In genomic region chr2:43131051-43131889, GRCh38 we compare ENCODE assay signal across 8 cellular contexts.
DNase-seq lines count a peak whose midpoint lies in the region; ATAC-seq lines count a peak whose summit lies in the region.

No MANE protein-coding gene starts in this region.

- H3K4me1 Mint-ChIP-seq in activated CD8-positive, alpha-beta T cell treated with anti-CD3 and anti-CD28 coated beads, Interleukin-2, amount 10 ng/mL, durations not matched to agents 7 days and 5 days (ENCODE audit: low read depth): peaks cover 91% of the 10 kb centered on the region

- peaks cover 36% of the 10 kb centered on the region for H3K36me3 Mint-ChIP-seq in activated CD8-positive, alpha-beta T cell treated with anti-CD3 and anti-CD28 coated beads, Interleukin-2, amount 10 ng/mL, durations not matched to agents 7 days and 5 days (ENCODE audit: low read depth)

- no peaks in the 10 kb centered on the region for H3K9me3 Mint-ChIP-seq in activated CD8-positive, alpha-beta T cell treated with anti-CD3 and anti-CD28 coated beads, Interleukin-2, amount 10 ng/mL, durations not matched to agents 7 days and 5 days (ENCODE audit: insufficient read depth)

- ATAC-seq in GM21825 (IDR thresholded peaks at IDR 0.05; ENCODE audit: unreplicated experiment): peak; percentile 56
- ATAC-seq in activated CD8-positive, alpha-beta T cell treated with anti-CD3 and anti-CD28 coated beads, Interleukin-2, amount 10 ng/mL, durations not matched to agents 7 days and 5 days: peak; percentile 40
- ATAC-seq in GM18519 (IDR thresholded peaks at IDR 0.05; ENCODE audit: low FRiP score, unreplicated experiment): no peak

- H3K27me3 Mint-ChIP-seq in activated CD8-positive, alpha-beta T cell treated with anti-CD3 and anti-CD28 coated beads, Interleukin-2, amount 10 ng/mL, durations not matched to agents 7 days and 5 days (ENCODE audit: low read depth): no peaks in the 10 kb centered on the region

- DNase-seq in DMS114 treated with DMSO at 0.1 percent for 48 hours (lab: John Stamatoyannopoulos, UW; ENCODE audit: unreplicated experiment): peak; percentile 11
- DNase-seq in NCI-H526 treated with DMSO at 0.1 percent for 48 hours (lab: John Stamatoyannopoulos, UW): peak; percentile 4
- peak; percentile 94 for DNase-seq in activated CD8-positive, alpha-beta T cell treated with anti-CD3 and anti-CD28 coated beads, Interleukin-2, amount 10 ng/mL, durations not matched to agents 7 days and 5 days
- peak; percentile 54 for DNase-seq in effector CD8-positive, alpha-beta T cell (lab: John Stamatoyannopoulos, UW)
- DNase-seq in mucosa of gallbladder (ENCODE audit: low spot score): peak; percentile 90
- DNase-seq in stimulated activated CD8-positive, alpha-beta memory T cell treated with anti-CD3 and anti-CD28 coated beads, Interleukin-7, amount 100 ng/mL, for 24 hours (ENCODE audit: low read depth): peak; percentile 48

- peak overlapping the region; percentile 59 for H3K4me3 Mint-ChIP-seq in activated CD8-positive, alpha-beta T cell treated with anti-CD3 and anti-CD28 coated beads, Interleukin-2, amount 10 ng/mL, durations not matched to agents 7 days and 5 days

- POLR2A ChIA-PET in activated CD8-positive, alpha-beta T cell treated with anti-CD3 and anti-CD28 coated beads, Interleukin-2, amount 10 ng/mL, durations not matched to agents 7 days and 5 days (lab: Charles Lee): interaction anchor here (1.1 to 23.3 kb wide), 5 partner anchors 9 to 92 kb away, joined by 3 to 622 read pairs (median 5); partner anchors contain the start of gene ZFP36L2

- peak overlapping the region; percentile 100 for H3K27ac Mint-ChIP-seq in activated CD8-positive, alpha-beta T cell treated with anti-CD3 and anti-CD28 coated beads, Interleukin-2, amount 10 ng/mL, durations not matched to agents 7 days and 5 days

- CTCF ChIA-PET in activated CD8-positive, alpha-beta T cell treated with anti-CD3 and anti-CD28 coated beads, Interleukin-2, amount 10 ng/mL, durations not matched to agents 7 days and 5 days (lab: Charles Lee): interaction anchor here (1.1 to 22.0 kb wide), 8 partner anchors 9 to 353 kb away, joined by 3 to 666 read pairs (median 10); partner anchors contain the start of gene ZFP36L2

Comparison
In these comparisons a context has a peak if more than half of its experiments do, and no peak if none do; other contexts are left out.
1. DNase-seq: peak in every context shown above with its lines; median percentile 94 in activated CD8-positive, alpha-beta T cell treated with anti-CD3 and anti-CD28 coated beads, Interleukin-2, amount 10 ng/mL, durations not matched to agents 7 days and 5 days; 90 in mucosa of gallbladder; 54 in effector CD8-positive, alpha-beta T cell; 48 in stimulated activated CD8-positive, alpha-beta memory T cell treated with anti-CD3 and anti-CD28 coated beads, Interleukin-7, amount 100 ng/mL, for 24 hours; 11 in DMS114 treated with DMSO at 0.1 percent for 48 hours; 4 in NCI-H526 treated with DMSO at 0.1 percent for 48 hours.